8 cellular contexts compared by ENCODE assay signal in the genomic region with DNA sequence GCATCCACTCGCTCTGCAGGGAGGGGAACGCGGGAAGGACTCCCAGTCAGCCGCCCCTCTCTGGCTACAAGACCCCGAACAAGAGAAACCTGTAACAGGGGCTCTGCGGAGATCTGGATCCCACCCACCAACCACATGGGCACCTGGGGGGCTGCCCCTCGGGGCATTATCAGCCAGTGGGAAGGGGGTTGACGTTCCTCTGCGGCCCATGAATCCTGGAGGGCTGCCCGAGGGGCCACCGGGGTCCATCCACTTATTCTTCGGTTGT. TPM values are rescaled to one million over a fixed set of nuclear protein-coding genes. Genes with fewer than 3 reads are reported as not detected.
DNase-seq lines count a peak whose midpoint lies in the region; TF ChIP-seq lines count a peak whose summit lies in the region.

No MANE protein-coding gene starts in this region.

- peak overlapping the region; percentile 98 for H3K4me3 Mint-ChIP-seq in nephron progenitor cell

- DNase-seq in BJ (ENCODE audit: low read depth) = no peak
- DNase-seq in MG63 = no peak
- DNase-seq in effector memory CD4-positive, alpha-beta T cell = no peak
- DNase-seq in nephron progenitor cell = no peak
- no peak for DNase-seq in OCI-M1 (lab: John Stamatoyannopoulos, UW)
- DNase-seq in NCI-H345 (lab: John Stamatoyannopoulos, UW) = no peak
- DNase-seq in NCI-H748 (lab: John Stamatoyannopoulos, UW; ENCODE audit: unreplicated experiment) = no peak
- DNase-seq in COLO829 (ENCODE audit: low spot score) = no peak

- no peaks in the 10 kb centered on the region for H3K36me3 ChIP-seq in BJ (ENCODE audit: control insufficient read depth, insufficient read depth, low read length)
- peaks cover 27% of the 10 kb centered on the region for H3K36me3 ChIP-seq in MG63
- no peaks in the 10 kb centered on the region for H3K36me3 ChIP-seq in effector memory CD4-positive, alpha-beta T cell (ENCODE audit: control insufficient read depth, insufficient read depth, low read length)

- peak overlapping the region; percentile 94 for H3K4me3 ChIP-seq in BJ (ENCODE audit: low read depth, low read length)
- peak overlapping the region; percentile 53 for H3K4me3 ChIP-seq in MG63
- H3K4me3 ChIP-seq in effector memory CD4-positive, alpha-beta T cell (ENCODE audit: insufficient read depth, low read depth, low read length, poor library complexity, severe bottlenecking) = peak overlapping the region; percentile 52

- no peaks in the 10 kb centered on the region for H3K9me3 ChIP-seq in MG63
- no peaks in the 10 kb centered on the region for H3K9me3 ChIP-seq in effector memory CD4-positive, alpha-beta T cell (ENCODE audit: control insufficient read depth, low read length)

- no peaks in the 10 kb centered on the region for H3K27me3 Mint-ChIP-seq in nephron progenitor cell (ENCODE audit: low read depth, poor library complexity)

- peaks cover 54% of the 10 kb centered on the region for H3K4me1 ChIP-seq in effector memory CD4-positive, alpha-beta T cell (ENCODE audit: control insufficient read depth, insufficient read depth, low read length, poor library complexity, severe bottlenecking)

- no peak overlapping the region for H3K27ac Mint-ChIP-seq in nephron progenitor cell

- H3K27me3 ChIP-seq in BJ (ENCODE audit: control insufficient read depth, insufficient read depth, low read length) = no peaks in the 10 kb centered on the region
- H3K27me3 ChIP-seq in MG63 = no peaks in the 10 kb centered on the region
- H3K27me3 ChIP-seq in effector memory CD4-positive, alpha-beta T cell (replicated peaks; ENCODE audit: control insufficient read depth, insufficient read depth, low read length, poor library complexity, severe bottlenecking) = peaks cover 34% of the 10 kb centered on the region

- TF ChIP-seq CTCF in BJ (IDR thresholded peaks at IDR 0.05; ENCODE audit: insufficient read depth, low read depth, low read length) (no peak), nephron progenitor cell (IDR thresholded peaks at IDR 0.05) (no peak)

- H3K9me3 Mint-ChIP-seq in nephron progenitor cell = no peaks in the 10 kb centered on the region

- peaks cover 55% of the 10 kb centered on the region for H3K4me1 Mint-ChIP-seq in nephron progenitor cell

- H3K27ac ChIP-seq in effector memory CD4-positive, alpha-beta T cell (ENCODE audit: insufficient read depth, low read length, poor library complexity, severe bottlenecking) = no peak overlapping the region

- POLR2A ChIA-PET in BJ (lab: Charles Lee) = interaction anchor here (0.6 kb wide), 1 partner anchor 69 kb away, joined by 4 read pairs; no protein-coding TSS in a partner anchor

- H3K36me3 Mint-ChIP-seq in nephron progenitor cell (ENCODE audit: low read depth) = peaks cover 9% of the 10 kb centered on the region

- CTCF ChIA-PET in BJ (lab: Yijun Ruan, JAX) = interaction anchor here (0.9 to 1.5 kb wide), 5 partner anchors 13 to 83 kb away, joined by 3 to 5 read pairs (median 4); no protein-coding TSS in a partner anchor

RNA-seq across cellular contexts. Expression of gene PCGF2, which starts 1.8 kb away (rescaled TPM):
- 16.6 and 27.6 TPM in 2 replicates for polyA plus RNA-seq in BJ (2011; rRNA removed)
- polyA minus RNA-seq in BJ (2011; rRNA and poly(A)+ RNA removed) = 20.8 and 27.5 TPM in 2 replicates
- 3.3 and 3.4 TPM in 2 replicates for total RNA-seq in MG63 (2014; rRNA removed; shearing (Covaris generic); ENCODE audit: low replicate concordance)

RNA-seq across cellular contexts. Expression of gene PSMB3, which starts 2.6 kb away (rescaled TPM):
- 293 and 337 TPM in 2 replicates for polyA plus RNA-seq in BJ (2011; rRNA removed)
- polyA minus RNA-seq in BJ (2011; rRNA and poly(A)+ RNA removed) = 158 and 319 TPM in 2 replicates
- 494 and 524 TPM in 2 replicates for total RNA-seq in MG63 (2014; rRNA removed; shearing (Covaris generic); ENCODE audit: low replicate concordance)

RNA-seq across cellular contexts. Expression of gene CISD3, which starts 19.8 kb away (rescaled TPM):
- 15.1 and 17.1 TPM in 2 replicates for polyA plus RNA-seq in BJ (2011; rRNA removed)
- polyA minus RNA-seq in BJ (2011; rRNA and poly(A)+ RNA removed) = 5.8 and 8.3 TPM in 2 replicates
- total RNA-seq in MG63 (2014; rRNA removed; shearing (Covaris generic); ENCODE audit: low replicate concordance) = 7.7 and 29.1 TPM in 2 replicates

RNA-seq across cellular contexts. Expression of gene MLLT6, which starts 44.9 kb away (rescaled TPM):
- 21.4 and 32.1 TPM in 2 replicates for polyA plus RNA-seq in BJ (2011; rRNA removed)
- 21.5 and 32.8 TPM in 2 replicates for polyA minus RNA-seq in BJ (2011; rRNA and poly(A)+ RNA removed)
- 11.7 and 17.5 TPM in 2 replicates for total RNA-seq in MG63 (2014; rRNA removed; shearing (Covaris generic); ENCODE audit: low replicate concordance)

RNA-seq across cellular contexts. Expression of gene PIP4K2B, which starts 49.4 kb away (rescaled TPM):
- polyA plus RNA-seq in BJ (2011; rRNA removed) = 37.2 and 41.6 TPM in 2 replicates
- polyA minus RNA-seq in BJ (2011; rRNA and poly(A)+ RNA removed) = 37.9 and 46.6 TPM in 2 replicates
- 49.1 and 73.8 TPM in 2 replicates for total RNA-seq in MG63 (2014; rRNA removed; shearing (Covaris generic); ENCODE audit: low replicate concordance)
